12 cellular contexts compared by ENCODE assay signal in genomic region chr15:99141943-99142342, GRCh38.
"Had no signal": no experiment of that assay in that cellular context is flagged by ENCODE, and none has a peak within 500 bp of the region (broad histone marks: within the 10 kb centered on the region; RNA-seq: fewer than 3 reads in every experiment).

No MANE protein-coding gene starts in this region.

- H3K27me3 ChIP-seq: ascending aorta, thyroid gland, vagina had no signal

- H3K36me3 ChIP-seq: thyroid gland had no signal

- H3K4me3 ChIP-seq: ascending aorta, thyroid gland, vagina had no signal

- H3K27ac ChIP-seq: ascending aorta, thyroid gland, vagina had no signal

- ATAC-seq: activated naive CD8-positive, alpha-beta T cell treated with anti-CD3 and anti-CD28 coated beads, Interleukin-2, amount 50 U/mL, for 24 hours; stimulated activated naive CD8-positive, alpha-beta T cell treated with anti-CD3 and anti-CD28 coated beads, Interleukin-15, amount 100 ng/mL, for 72 hours had no signal

- H3K9me3 ChIP-seq: ascending aorta, thyroid gland, vagina had no signal

- DNase-seq: activated CD4-positive, alpha-beta T cell treated with anti-CD3 and anti-CD28 coated beads for 48 hours; activated CD8-positive, alpha-beta memory T cell treated with anti-CD3 and anti-CD28 coated beads for 24 hours; activated naive CD4-positive, alpha-beta T cell treated with Interleukin-2 at 50 U/mL for 16 hours; activated naive CD8-positive, alpha-beta T cell treated with anti-CD3 and anti-CD28 coated beads, Interleukin-2, amount 50 U/mL, for 24 hours; foreskin melanocyte; naive B cell; stimulated activated CD4-positive, alpha-beta T cell treated with anti-CD3 and anti-CD28 coated beads, Interleukin-4, amount 100 ng/mL, for 24 hours; stimulated activated naive CD8-positive, alpha-beta T cell treated with anti-CD3 and anti-CD28 coated beads, Interleukin-15, amount 100 ng/mL, for 72 hours; SW 1271; thyroid gland had no signal
